34 cellular contexts compared by ENCODE assay signal in genomic region chr11:24949406-24949805, GRCh38.
"Had no signal": no experiment of that assay in that cellular context is flagged by ENCODE, and none has a peak within 500 bp of the region (broad histone marks: within the 10 kb centered on the region; RNA-seq: fewer than 3 reads in every experiment).

No MANE protein-coding gene starts in this region.

- ATAC-seq: activated naive CD4-positive, alpha-beta T cell treated with anti-CD3 and anti-CD28 coated beads, Interleukin-2, amount 50 U/mL, for 72 hours; activated T-cell treated with anti-CD3 and anti-CD28 coated beads, Interleukin-2, amount 50 U/mL, for 4 hours; body of pancreas; Right ventricle myocardium inferior; SK-N-SH treated with all-trans-retinoic acid at 6 μM for 48 hours; T-cell had no signal

- H3K4me3 ChIP-seq: adrenal gland, body of pancreas, breast epithelium, PC-9 had no signal

- H3K27me3 Mint-ChIP-seq: activated B cell treated with CpG ODN at 0.5 μM for 24 hours; activated CD4-positive, alpha-beta memory T cell treated with anti-CD3 and anti-CD28 coated beads for 36 hours; T-cell had no signal

- H3K36me3 Mint-ChIP-seq: activated CD4-positive, alpha-beta memory T cell treated with anti-CD3 and anti-CD28 coated beads for 36 hours; activated naive CD4-positive, alpha-beta T cell treated with anti-CD3 and anti-CD28 coated beads, Interleukin-2, amount 50 U/mL, for 72 hours; T-cell had no signal

- H3K4me1 Mint-ChIP-seq: activated B cell treated with CpG ODN at 0.5 μM for 24 hours, T-cell had no signal

- H3K4me3 Mint-ChIP-seq: activated B cell treated with CpG ODN at 0.5 μM for 24 hours; activated CD4-positive, alpha-beta memory T cell treated with anti-CD3 and anti-CD28 coated beads for 36 hours; activated naive CD4-positive, alpha-beta T cell treated with anti-CD3 and anti-CD28 coated beads for 36 hours; activated T-cell treated with anti-CD3 and anti-CD28 coated beads, Interleukin-2, amount 50 U/mL, for 4 hours; activated T-helper 1 cell treated with anti-CD3 and anti-CD28 coated beads, Interleukin-12 subunit alpha, Interleukin-12 subunit beta, Interleukin-2, Interleukin-4 antibody, amounts not matched to agents 30 ng/mL and 10 ng/mL and 1 ng/mL, durations not matched to agents 14 hours and 24 hours and 36 hours; T-cell had no signal

- DNase-seq: activated B cell treated with CpG ODN at 0.5 μM for 24 hours; activated CD4-positive, alpha-beta memory T cell treated with anti-CD3 and anti-CD28 coated beads for 36 hours; activated CD4-positive, alpha-beta T cell treated with anti-CD3 and anti-CD28 coated beads for 4 hours; activated CD4-positive, alpha-beta T cell treated with anti-CD3 and anti-CD28 coated beads, Interleukin-2, amount 50 U/mL, for 1 hour; activated CD4-positive, CD25-positive, alpha-beta regulatory T cell treated with anti-CD3 and anti-CD28 coated beads, Interleukin-2, amount 50 U/mL, for 72 hours; activated CD8-positive, alpha-beta memory T cell treated with anti-CD3 and anti-CD28 coated beads, Interleukin-2, amount 50 U/mL, for 4 hours; activated gamma-delta T cell treated with Interleukin-2 at 50 U/mL for 16 hours; activated naive CD4-positive, alpha-beta T cell treated with anti-CD3 and anti-CD28 coated beads for 36 hours; activated T-cell treated with anti-CD3 and anti-CD28 coated beads for 4 hours; activated T-cell treated with anti-CD3 and anti-CD28 coated beads, Interleukin-2, amount 50 U/mL, for 4 hours; adrenal gland; body of pancreas; caudate nucleus; cerebellar nuclear complex; KG1; NCI-H1105; NCI-H1417 treated with DMSO at 0.1 percent for 48 hours; NCI-H187 treated with DMSO at 0.1 percent for 48 hours; NCI-H2081; NCI-H2171 treated with DMSO at 0.1 percent for 48 hours; NCI-H2227 treated with DMSO at 0.1 percent for 48 hours; NCI-H526 treated with DMSO at 0.1 percent for 48 hours; NCI-H82; NK-92 treated with Interleukin-12 subunit alpha and Interleukin-12 subunit beta, amount 100 ng/mL, for 24 hours; PC-9; SIG-M5; T-cell; T-helper 2 cell; T-helper 9 cell had no signal

- H3K27ac Mint-ChIP-seq: activated B cell treated with CpG ODN at 0.5 μM for 24 hours; activated CD4-positive, alpha-beta memory T cell treated with anti-CD3 and anti-CD28 coated beads for 36 hours; activated naive CD4-positive, alpha-beta T cell treated with anti-CD3 and anti-CD28 coated beads for 36 hours; activated naive CD4-positive, alpha-beta T cell treated with anti-CD3 and anti-CD28 coated beads, Interleukin-2, amount 50 U/mL, for 72 hours; activated T-helper 1 cell treated with anti-CD3 and anti-CD28 coated beads, Interleukin-12 subunit alpha, Interleukin-12 subunit beta, Interleukin-2, Interleukin-4 antibody, amounts not matched to agents 30 ng/mL and 10 ng/mL and 1 ng/mL, durations not matched to agents 14 hours and 24 hours and 36 hours; T-cell had no signal

- H3K9me3 Mint-ChIP-seq: activated B cell treated with CpG ODN at 0.5 μM for 24 hours had no signal
